ENCODE assay signal across 11 cellular contexts in the genomic region with DNA sequence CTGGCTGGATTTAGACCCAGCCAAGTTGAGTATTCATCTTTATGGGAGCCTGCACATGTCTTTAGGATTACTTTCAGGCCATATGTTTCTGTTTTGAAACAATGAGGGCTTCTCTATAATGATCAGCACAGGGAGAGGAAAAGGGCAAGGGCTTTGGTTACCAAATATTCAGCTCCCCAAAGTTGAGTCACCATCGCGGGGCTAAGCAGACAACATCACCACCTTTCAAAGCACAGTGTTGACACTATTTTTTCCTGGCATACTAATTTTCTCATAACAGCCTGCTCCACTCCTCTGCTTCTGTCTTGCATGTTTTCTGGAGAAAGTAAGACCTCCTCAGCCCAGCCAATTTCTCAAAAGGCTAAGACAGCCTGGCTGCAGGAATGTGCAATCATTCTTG. TPM values are rescaled to one million over a fixed set of nuclear protein-coding genes. Genes with fewer than 3 reads are reported as not detected.
DNase-seq lines count a peak whose midpoint lies in the region; ATAC-seq and TF ChIP-seq lines count a peak whose summit lies in the region.
"Had no signal": no experiment of that assay in that cellular context is flagged by ENCODE, and none has a peak within 500 bp of the region (broad histone marks: within the 10 kb centered on the region; RNA-seq: fewer than 3 reads in every experiment).

No MANE protein-coding gene starts in this region.

- no peak for DNase-seq in activated CD4-positive, alpha-beta T cell treated with anti-CD3 and anti-CD28 coated beads, Interleukin-2, amount 10 ng/mL, durations not matched to agents 7 days and 5 days
- peak; percentile 29 for DNase-seq in activated naive CD8-positive, alpha-beta T cell treated with anti-CD3 and anti-CD28 coated beads for 36 hours
- no peak for DNase-seq in stimulated activated CD8-positive, alpha-beta memory T cell treated with anti-CD3 and anti-CD28 coated beads, Interleukin-4, amount 100 ng/mL, for 48 hours
- DNase-seq in left ventricle myocardium superior = no peak
- DNase-seq: NCI-H1694 treated with DMSO at 0.1 percent for 48 hours had no signal

- H3K27me3 Mint-ChIP-seq in IgD-negative memory B cell (peaks cover 5% of the 10 kb centered on the region), nephron (ENCODE audit: low read depth) (peaks cover 16% of the 10 kb centered on the region)
- H3K27me3 Mint-ChIP-seq in activated CD4-positive, alpha-beta T cell treated with anti-CD3 and anti-CD28 coated beads, Interleukin-2, amount 10 ng/mL, durations not matched to agents 7 days and 5 days = no peaks in the 10 kb centered on the region
- H3K27me3 Mint-ChIP-seq in activated naive CD8-positive, alpha-beta T cell treated with anti-CD3 and anti-CD28 coated beads for 36 hours = no peaks in the 10 kb centered on the region

- POLR2A ChIA-PET in activated CD4-positive, alpha-beta T cell treated with anti-CD3 and anti-CD28 coated beads, Interleukin-2, amount 10 ng/mL, durations not matched to agents 7 days and 5 days (lab: Charles Lee) = interaction anchor here (1.4 kb wide), 1 partner anchor 29 kb away, joined by 3 read pairs; no protein-coding TSS in a partner anchor

- H3K27ac Mint-ChIP-seq in IgD-negative memory B cell (peak overlapping the region; percentile 41 to 97 (median 43)), nephron (peak overlapping the region; percentile 12 to 71 (median 25))
- H3K27ac Mint-ChIP-seq in activated CD4-positive, alpha-beta T cell treated with anti-CD3 and anti-CD28 coated beads, Interleukin-2, amount 10 ng/mL, durations not matched to agents 7 days and 5 days = peak overlapping the region; percentile 96
- H3K27ac Mint-ChIP-seq in activated naive CD8-positive, alpha-beta T cell treated with anti-CD3 and anti-CD28 coated beads for 36 hours = peak overlapping the region; percentile 97
- H3K27ac Mint-ChIP-seq: progenitor cell of endocrine pancreas had no signal

- intact Hi-C loops in left ventricle myocardium superior (cut with micrococcal nuclease) = no loop called here

- TF ChIP-seq CTCF in nephron (IDR thresholded peaks at IDR 0.05; ENCODE audit: unreplicated experiment in 3 of 3) = no peak

- CTCF ChIA-PET in activated CD4-positive, alpha-beta T cell treated with anti-CD3 and anti-CD28 coated beads, Interleukin-2, amount 10 ng/mL, durations not matched to agents 7 days and 5 days (lab: Charles Lee) = interaction anchor here (0.8 to 4.7 kb wide), 3 partner anchors 29 to 80 kb away, joined by 3 to 21 read pairs (median 3); no protein-coding TSS in a partner anchor

- H3K36me3 Mint-ChIP-seq in IgD-negative memory B cell (no peaks in the 10 kb centered on the region), nephron (ENCODE audit: low read depth) (no peaks in the 10 kb centered on the region)
- peaks cover 42% of the 10 kb centered on the region for H3K36me3 Mint-ChIP-seq in activated CD4-positive, alpha-beta T cell treated with anti-CD3 and anti-CD28 coated beads, Interleukin-2, amount 10 ng/mL, durations not matched to agents 7 days and 5 days (ENCODE audit: low read depth)
- H3K36me3 Mint-ChIP-seq in activated naive CD8-positive, alpha-beta T cell treated with anti-CD3 and anti-CD28 coated beads for 36 hours = peaks cover 6% of the 10 kb centered on the region

- H3K4me3 Mint-ChIP-seq in IgD-negative memory B cell (peak overlapping the region in 2 of 4 donors; percentile 59 to 69), nephron (no peak overlapping the region)
- H3K4me3 Mint-ChIP-seq in activated CD4-positive, alpha-beta T cell treated with anti-CD3 and anti-CD28 coated beads, Interleukin-2, amount 10 ng/mL, durations not matched to agents 7 days and 5 days = peak overlapping the region; percentile 79
- peak overlapping the region; percentile 81 for H3K4me3 Mint-ChIP-seq in activated naive CD8-positive, alpha-beta T cell treated with anti-CD3 and anti-CD28 coated beads for 36 hours

- ATAC-seq in left ventricle myocardium superior = no peak
- no peak for ATAC-seq in GM19328 (IDR thresholded peaks at IDR 0.05; ENCODE audit: unreplicated experiment)

- H3K4me1 Mint-ChIP-seq in IgD-negative memory B cell (peaks cover 40 to 47% (median 45%) of the 10 kb centered on the region in 3 donors), nephron (peaks cover 55% of the 10 kb centered on the region)
- peaks cover 72% of the 10 kb centered on the region for H3K4me1 Mint-ChIP-seq in activated CD4-positive, alpha-beta T cell treated with anti-CD3 and anti-CD28 coated beads, Interleukin-2, amount 10 ng/mL, durations not matched to agents 7 days and 5 days
- H3K4me1 Mint-ChIP-seq in activated naive CD8-positive, alpha-beta T cell treated with anti-CD3 and anti-CD28 coated beads for 36 hours = peaks cover 81% of the 10 kb centered on the region

- peaks cover 0 to 1% (median 0%) of the 10 kb centered on the region in 3 donors for H3K9me3 Mint-ChIP-seq in IgD-negative memory B cell
- H3K9me3 Mint-ChIP-seq in activated CD4-positive, alpha-beta T cell treated with anti-CD3 and anti-CD28 coated beads, Interleukin-2, amount 10 ng/mL, durations not matched to agents 7 days and 5 days = no peaks in the 10 kb centered on the region
- no peaks in the 10 kb centered on the region for H3K9me3 Mint-ChIP-seq in activated naive CD8-positive, alpha-beta T cell treated with anti-CD3 and anti-CD28 coated beads for 36 hours
- H3K9me3 Mint-ChIP-seq in nephron = no peaks in the 10 kb centered on the region

RNA-seq across cellular contexts. Expression of a gene that starts 4.9 kb away (rescaled TPM):
- polyA plus RNA-seq in IgD-negative memory B cell = 26.1 TPM
- total RNA-seq in activated CD4-positive, alpha-beta T cell treated with anti-CD3 and anti-CD28 coated beads, Interleukin-2, amount 10 ng/mL, durations not matched to agents 7 days and 5 days = 10 to 100 TPM; 46.5 to 49.7 TPM
- 10 to 100 TPM; 15.3 to 16.3 TPM for total RNA-seq in activated naive CD8-positive, alpha-beta T cell treated with anti-CD3 and anti-CD28 coated beads for 36 hours
- total RNA-seq in left ventricle myocardium superior = 0.17 TPM
- total RNA-seq: ascending aorta, RPMI7951 had no signal

Comparison
In these comparisons a context has a peak if more than half of its experiments do, and no peak if none do; other contexts are left out.
1. H3K27ac Mint-ChIP-seq: peak in every context shown above with its lines; median percentile 97 in activated naive CD8-positive, alpha-beta T cell treated with anti-CD3 and anti-CD28 coated beads for 36 hours; 96 in activated CD4-positive, alpha-beta T cell treated with anti-CD3 and anti-CD28 coated beads, Interleukin-2, amount 10 ng/mL, durations not matched to agents 7 days and 5 days; 43 in IgD-negative memory B cell; 25 in nephron.
2. H3K4me3 Mint-ChIP-seq: peak in activated CD4-positive, alpha-beta T cell treated with anti-CD3 and anti-CD28 coated beads, Interleukin-2, amount 10 ng/mL, durations not matched to agents 7 days and 5 days (single experiment) and activated naive CD8-positive, alpha-beta T cell treated with anti-CD3 and anti-CD28 coated beads for 36 hours (single experiment); none in nephron (0 of 3).
3. RNA of a gene that starts 4.9 kb away (total RNA-seq): 46.5 to 49.7 TPM in activated CD4-positive, alpha-beta T cell treated with anti-CD3 and anti-CD28 coated beads, Interleukin-2, amount 10 ng/mL, durations not matched to agents 7 days and 5 days and 15.3 to 16.3 TPM in activated naive CD8-positive, alpha-beta T cell treated with anti-CD3 and anti-CD28 coated beads for 36 hours; 0.17 TPM in left ventricle myocardium superior (single experiment); every median in the first group is over 10 times any median in the second.